13 cellular contexts compared by ENCODE assay signal in genomic region chr13:23450340-23451046, GRCh38. TPM values are rescaled to one million over a fixed set of nuclear protein-coding genes. Genes with fewer than 3 reads are reported as not detected.
A peak's percentile ranks its signal among the peaks of the same experiment; 100 is the strongest.
DNase-seq lines count a peak whose midpoint lies in the region; ATAC-seq, FAIRE-seq and TF ChIP-seq lines count a peak whose summit lies in the region.
"Had no signal": no experiment of that assay in that cellular context is flagged by ENCODE, and none has a peak within 500 bp of the region (broad histone marks: within the 10 kb centered on the region; RNA-seq: fewer than 3 reads in every experiment).

No MANE protein-coding gene starts in this region.

- peak overlapping the region; percentile 66; the same call in 1 of the 2 replicates for H2BK5ac ChIP-seq in H1 (ENCODE audit: low read depth, low read length)

- ATAC-seq in GM21737 (IDR thresholded peaks at IDR 0.05; ENCODE audit: unreplicated experiment) (no peak), HG03135 (IDR thresholded peaks at IDR 0.05; ENCODE audit: unreplicated experiment) (no peak)
- ATAC-seq: pancreas had no signal

- H3K4me3 ChIP-seq in BLaER1, result no peak overlapping the region
- no peak overlapping the region for H3K4me3 ChIP-seq in HUES64 (ENCODE audit: low read length)
- no peak overlapping the region; a peak in 1 of 8 replicates for H3K4me3 ChIP-seq in H1 (ENCODE audit: extremely low read depth in 1 of 4, insufficient read depth in 2 of 4, low read depth in 3 of 4, low read length in 4 of 4)
- H3K4me3 ChIP-seq: pancreas had no signal

- TF ChIP-seq CTCF in H1 (IDR thresholded peaks at IDR 0.05; ENCODE audit: control extremely low read depth in 1 of 3, insufficient read depth in 1 of 3, low read depth in 1 of 3, low read length in 3 of 3), result no peak

- TF ChIP-seq POLR2A in H1 (IDR thresholded peaks at IDR 0.05; ENCODE audit: control extremely low read depth in 1 of 2, low read depth in 2 of 2, low read length in 2 of 2), result no peak

- DNase-seq in NCI-H510A treated with DMSO at 0.1 percent for 48 hours (lab: John Stamatoyannopoulos, UW), result peak; percentile 72
- DNase-seq in H1 (ENCODE audit: low read depth in 1 of 2, low spot score in 2 of 2), result no peak
- DNase-seq in epidermal melanocyte (ENCODE audit: insufficient read length, low spot score), result no peak
- DNase-seq in T-helper 1 cell, result no peak
- DNase-seq: ACHN; activated CD4-positive, CD25-positive, alpha-beta regulatory T cell; H7; pancreas had no signal

- no peak overlapping the region for H3K23ac ChIP-seq in H1 (ENCODE audit: insufficient read length)

- H3K23me2 ChIP-seq in H1 (ENCODE audit: low read depth, low read length), result 0 out of 2 replicates have a peak, but pooled peaks cover 2% of the 10 kb centered on the region

- POLR2A ChIA-PET in H1 (lab: Charles Lee; ENCODE audit: partially characterized antibody), result interaction anchor here (0.7 to 1.0 kb wide), 2 partner anchors 18 kb away, joined by 3 read pairs; partner anchors contain the start of gene SACS

- H3K4me1 ChIP-seq in BLaER1 (peaks cover 23% of the 10 kb centered on the region), HUES64 (ENCODE audit: insufficient read depth, low read length) (peaks cover 34% of the 10 kb centered on the region), H1 (replicated peaks in 1 of 4; ENCODE audit: control insufficient read depth in 3 of 4, insufficient read depth in 4 of 4, low read length in 3 of 4) (peaks cover 0 to 26% (median 17%) of the 10 kb centered on the region in 4 experiments; a peak in 5 of 7 replicates)
- H3K4me1 ChIP-seq: pancreas had no signal

- H3K18ac ChIP-seq in H1 (ENCODE audit: extremely low read depth, low read length), result peak overlapping the region; percentile 21; the same call in 1 of the 2 replicates

- peak overlapping the region; percentile 39 for H4K5ac ChIP-seq in H1 (ENCODE audit: insufficient read length, low read depth, low read length)

- TF ChIP-seq EP300 in H1 (IDR thresholded peaks at IDR 0.05; ENCODE audit: borderline replicate concordance in 1 of 2, low read depth in 2 of 2, low read length in 2 of 2), result no peak

- no peak overlapping the region for H3K4ac ChIP-seq in H1 (replicated peaks; ENCODE audit: insufficient read length, low read depth, low read length)

- H2BK12ac ChIP-seq in H1 (ENCODE audit: low read depth, low read length), result peak overlapping the region; percentile 80; the same call in 1 of the 2 replicates

- no peaks in the 10 kb centered on the region for H4K20me1 ChIP-seq in BLaER1
- H4K20me1 ChIP-seq in H1 (replicated peaks in 1 of 2; ENCODE audit: control insufficient read depth in 1 of 2, insufficient read depth in 2 of 2, low read length in 2 of 2), result no peaks in the 10 kb centered on the region

- H3K27me3 ChIP-seq in BLaER1 (no peaks in the 10 kb centered on the region), HUES64 (ENCODE audit: insufficient read depth, low read length) (no peaks in the 10 kb centered on the region), H1 (replicated peaks in 1 of 4; ENCODE audit: control insufficient read depth in 3 of 4, extremely low read depth in 1 of 4, insufficient read depth in 3 of 4, low read length in 3 of 4) (no peaks in the 10 kb centered on the region)
- H3K27me3 ChIP-seq: pancreas had no signal

- H3K36me3 ChIP-seq in BLaER1 (no peaks in the 10 kb centered on the region), HUES64 (ENCODE audit: insufficient read depth, low read length) (no peaks in the 10 kb centered on the region), H1 (ENCODE audit: control insufficient read depth in 2 of 4, insufficient read depth in 4 of 4, low read length in 3 of 4) (no peaks in the 10 kb centered on the region)
- H3K36me3 ChIP-seq: pancreas had no signal

- no peak for TF ChIP-seq RAD21 in H1 (IDR thresholded peaks at IDR 0.05 in 1 of 2, conservative IDR thresholded peaks at IDR 0.05 in 1 of 2; ENCODE audit: low read depth in 2 of 2, low read length in 2 of 2)

- CTCF ChIA-PET in H1 (lab: Charles Lee; ENCODE audit: partially characterized antibody), result interaction anchor here (1.0 kb wide), 1 partner anchor 17 kb away, joined by 3 read pairs; no protein-coding TSS in a partner anchor

- H3K4me2 ChIP-seq in BLaER1, result peak overlapping the region; percentile 26; the same call in 1 of the 2 replicates
- peak overlapping the region in 1 of 2 experiments; percentile 42; a peak in 1 of 4 replicates for H3K4me2 ChIP-seq in H1 (ENCODE audit: insufficient read depth in 1 of 2, low read depth in 2 of 2, low read length in 2 of 2)

- no peak overlapping the region for H3K14ac ChIP-seq in H1 (ENCODE audit: insufficient read length)

- FAIRE-seq in H1 (lab: Jason Lieb, UNC), result peak; percentile 19
- FAIRE-seq: pancreas had no signal

- H3K9me3 ChIP-seq in BLaER1 (no peaks in the 10 kb centered on the region), HUES64 (ENCODE audit: insufficient read depth, low read depth, low read length) (no peaks in the 10 kb centered on the region), H1 (ENCODE audit: insufficient read depth in 2 of 2, low read depth in 1 of 2, low read length in 1 of 2) (no peaks in the 10 kb centered on the region)
- H3K9me3 ChIP-seq: pancreas had no signal

- no peak overlapping the region for H3K56ac ChIP-seq in H1 (replicated peaks; ENCODE audit: insufficient read length, low read depth, low read length)

- no peak overlapping the region for H3K27ac ChIP-seq in BLaER1
- peak overlapping the region; percentile 93 for H3K27ac ChIP-seq in HUES64 (ENCODE audit: low read depth, low read length)
- no peak overlapping the region for H3K27ac ChIP-seq in H1 (ENCODE audit: low read depth, low read length)
- H3K27ac ChIP-seq: epithelial cell of prostate, pancreas had no signal

- no peak overlapping the region for H4K91ac ChIP-seq in H1 (replicated peaks; ENCODE audit: insufficient read length, low read length)

- H3K9ac ChIP-seq in BLaER1 (peak overlapping the region; percentile 1; the same call in 1 of the 2 replicates), HUES64 (ENCODE audit: low read depth, low read length) (peak overlapping the region; percentile 58; the same call in 1 of the 2 replicates), H1 (replicated peaks in 1 of 4; ENCODE audit: extremely low read depth in 1 of 4, low read depth in 3 of 4, low read length in 3 of 4) (no peak overlapping the region)

- no peak overlapping the region for H2BK15ac ChIP-seq in H1 (ENCODE audit: low read length)

- WGBS in HUES64, result 64% methylated on average over 7 of the region's 8 CpGs
- 64% methylated on average over 8 of the region's 8 CpGs; no CpG with 5 or more reads in 1 of the 2 experiments for WGBS in H1 (ENCODE audit: extremely low coverage in 1 of 2, insufficient coverage in 1 of 2, insufficient read length in 1 of 2, insufficient replicate concordance in 2 of 2, low coverage in 1 of 2, low lambda C conversion rate in 2 of 2, missing lambda C conversion rate in 1 of 2), 2 experiments

- H3K79me2 ChIP-seq in H1 (ENCODE audit: control insufficient read depth in 1 of 2, insufficient read depth in 2 of 2, low read length in 2 of 2), result no peaks in the 10 kb centered on the region

- no peak overlapping the region for H4K8ac ChIP-seq in H1 (ENCODE audit: extremely low read depth, insufficient read depth, low read length)

- H2BK120ac ChIP-seq in H1 (replicated peaks; ENCODE audit: low read depth, low read length), result peak overlapping the region; percentile 57

- no peak overlapping the region for H2AK5ac ChIP-seq in H1 (ENCODE audit: low read depth, low read length)

- no peaks in the 10 kb centered on the region for H3K79me1 ChIP-seq in H1 (ENCODE audit: low read depth, low read length)

- no peak overlapping the region for H2AFZ ChIP-seq in H1 (ENCODE audit: low read length)

- peak overlapping the region; percentile 93; the same call in 1 of the 2 replicates for H2BK20ac ChIP-seq in H1 (ENCODE audit: low read length)

TF ChIP-seq in H1, 55 proteins besides CTCF, POLR2A, EP300 and RAD21:
- no peak for TF ChIP-seq EGR1 (IDR thresholded peaks at IDR 0.05; ENCODE audit: borderline replicate concordance, low read depth, low read length)
- TF ChIP-seq FOSL1 (IDR thresholded peaks at IDR 0.05; ENCODE audit: insufficient read depth, low read depth, low read length), result no peak
TF ChIP-seq in H1: peak in this region for 0.

RNA-seq across cellular contexts. Expression of gene SACS, which starts 17.0 kb away (rescaled TPM):
- polyA plus RNA-seq in HUES64 (2013, experiment 1 of 2), result 25.4 TPM
- 26.2 TPM for polyA plus RNA-seq in HUES64 (2013, experiment 2 of 2)
- 51.3 and 54.2 TPM in 2 replicates for total RNA-seq in H1 (2021; fragmentation: NEBNext Ultra II Directional; extraction: Animal tissue kit (Norgen Biotek cat#: 25700))
- 11.0 and 17.4 TPM in 2 replicates for polyA plus RNA-seq in H1 (2011; rRNA removed)
- polyA plus RNA-seq in H1 (2011; cell fraction: cytosol; rRNA removed), result 14.2 TPM
- 54.3 TPM for polyA plus RNA-seq in H1 (2011; cell fraction: nucleus; rRNA removed)
- polyA plus RNA-seq in H1 (2012, experiment 1 of 2), result 9.6 to 23.4 TPM (median 16.3 TPM) in 4 replicates
- 1.5 TPM for polyA plus RNA-seq in H1 (2012, experiment 2 of 2)
- 23.0 TPM for polyA plus RNA-seq in H1 (2013, experiment 1 of 2)
- 18.6 TPM for polyA plus RNA-seq in H1 (2013, experiment 2 of 2)
- 171 and 240 TPM in 2 replicates for polyA minus RNA-seq in H1 (2011; rRNA and poly(A)+ RNA removed)
- 50.0 TPM for polyA minus RNA-seq in H1 (2011; cell fraction: cytosol; rRNA and poly(A)+ RNA removed)
- 177 TPM for polyA minus RNA-seq in H1 (2011; cell fraction: nucleus; rRNA and poly(A)+ RNA removed)

Comparison
In these comparisons a context has a peak if more than half of its experiments do, and no peak if none do; other contexts are left out.
1. H3K9ac ChIP-seq: peak in BLaER1 (single experiment) and HUES64 (single experiment); none in H1 (0 of 4).